Comparison of ENCODE assay signal across 1 cellular context in the genomic region with DNA sequence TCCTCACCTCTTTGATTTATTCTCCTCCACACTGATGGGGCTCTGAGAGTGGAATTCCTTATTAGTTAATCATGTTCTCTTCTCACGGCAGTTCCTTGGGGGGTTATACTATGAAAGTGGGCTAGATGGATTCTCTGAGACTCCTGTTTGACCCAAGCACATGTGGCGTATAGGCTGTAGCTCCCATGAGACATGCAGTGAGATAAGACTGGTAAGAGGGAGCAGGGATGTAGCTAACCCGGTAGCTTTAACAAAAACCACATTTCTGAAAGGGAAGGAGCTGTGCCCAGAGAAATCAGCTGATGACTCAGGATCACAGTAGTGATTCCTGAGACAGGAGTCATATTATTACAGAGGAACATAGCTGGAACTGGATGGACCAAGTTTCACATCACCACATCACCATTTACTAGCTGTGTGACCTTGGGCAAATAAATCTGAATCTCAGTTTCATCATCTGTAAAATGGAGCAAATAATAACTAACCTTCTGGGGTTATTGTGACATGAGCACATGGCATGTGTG.
TF ChIP-seq lines count a peak whose summit lies in the region.

No MANE protein-coding gene starts in this region.

TF ChIP-seq in GM23338, 12 proteins besides CTCF, POLR2A, EP300 and RAD21 (continued from another document):
- TF ChIP-seq REST (IDR thresholded peaks at IDR 0.05; ENCODE audit: unreplicated experiment) = no peak
- no peak for TF ChIP-seq CREB1 (CRISPR knock-in tag; IDR thresholded peaks at IDR 0.05; ENCODE audit: low read depth)
- TF ChIP-seq EZH2phosphoT487 (IDR thresholded peaks at IDR 0.05; ENCODE audit: unreplicated experiment) = no peak
- TF ChIP-seq EZH2 (IDR thresholded peaks at IDR 0.05; ENCODE audit: low read depth, unreplicated experiment) = no peak
